ENCODE assay signal across 14 cellular contexts in the genomic region with DNA sequence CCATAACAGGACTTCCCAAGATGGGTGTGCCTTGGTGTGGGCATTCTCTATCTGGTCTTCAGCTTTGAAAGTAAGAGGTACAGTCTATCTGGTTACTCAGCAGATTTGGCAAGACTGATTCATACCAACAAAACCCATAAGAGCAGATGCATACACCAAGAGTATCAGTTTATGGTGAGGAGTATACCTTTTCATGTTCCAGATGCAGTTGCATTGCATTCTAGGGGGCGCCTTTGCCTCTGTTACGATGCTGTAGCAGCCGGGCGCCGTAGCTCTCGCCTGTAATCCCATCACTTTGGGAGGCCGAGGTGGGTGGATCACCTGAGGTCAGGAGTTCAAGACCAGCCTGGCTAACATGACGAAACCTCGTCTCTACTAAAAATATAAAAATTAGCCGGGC. TPM values are rescaled to one million over a fixed set of nuclear protein-coding genes. Genes with fewer than 3 reads are reported as not detected.
DNase-seq lines count a peak whose midpoint lies in the region; ATAC-seq and TF ChIP-seq lines count a peak whose summit lies in the region.
"Had no signal": no experiment of that assay in that cellular context is flagged by ENCODE, and none has a peak within 500 bp of the region (broad histone marks: within the 10 kb centered on the region; RNA-seq: fewer than 3 reads in every experiment).

No MANE protein-coding gene starts in this region.

- no peak for TF ChIP-seq POLR2A in adrenal gland (IDR thresholded peaks at IDR 0.05)

- H3K4me1 ChIP-seq in adrenal gland (replicated peaks in 1 of 2), result no peaks in the 10 kb centered on the region
- H3K4me1 ChIP-seq: A549, heart left ventricle had no signal

- no peaks in the 10 kb centered on the region for H3K9me3 Mint-ChIP-seq in HFFc6
- H3K9me3 Mint-ChIP-seq: activated naive CD8-positive, alpha-beta T cell treated with anti-CD3 and anti-CD28 coated beads, Interleukin-2, amount 10 ng/mL, durations not matched to agents 7 days and 5 days had no signal

- no peaks in the 10 kb centered on the region for H3K4me1 Mint-ChIP-seq in HFFc6 (ENCODE audit: low read depth)
- H3K4me1 Mint-ChIP-seq: activated naive CD8-positive, alpha-beta T cell treated with anti-CD3 and anti-CD28 coated beads, Interleukin-2, amount 10 ng/mL, durations not matched to agents 7 days and 5 days had no signal

- H3K36me3 Mint-ChIP-seq in HFFc6 (ENCODE audit: low read depth), result peaks cover 17% of the 10 kb centered on the region; the same call in 1 of the 2 replicates

- no peaks in the 10 kb centered on the region for H3K27me3 ChIP-seq in kidney epithelial cell (ENCODE audit: control insufficient read depth, insufficient read depth, low read length)
- no peaks in the 10 kb centered on the region for H3K27me3 ChIP-seq in adrenal gland
- H3K27me3 ChIP-seq: heart left ventricle had no signal

- H3K4me3 Mint-ChIP-seq in HFFc6, result no peak overlapping the region
- H3K4me3 Mint-ChIP-seq: activated naive CD8-positive, alpha-beta T cell treated with anti-CD3 and anti-CD28 coated beads, Interleukin-2, amount 10 ng/mL, durations not matched to agents 7 days and 5 days had no signal

- no peak overlapping the region for H3K27ac Mint-ChIP-seq in HFFc6
- H3K27ac Mint-ChIP-seq: activated naive CD8-positive, alpha-beta T cell treated with anti-CD3 and anti-CD28 coated beads, Interleukin-2, amount 10 ng/mL, durations not matched to agents 7 days and 5 days had no signal

- H3K9me3 ChIP-seq in adrenal gland (replicated peaks in 1 of 3), result no peaks in the 10 kb centered on the region
- H3K9me3 ChIP-seq: A549, heart left ventricle had no signal

- peak; percentile 5 for DNase-seq in NCI-H2227 (lab: John Stamatoyannopoulos, UW; ENCODE audit: unreplicated experiment)
- DNase-seq in NCI-H2227 treated with DMSO at 0.1 percent for 48 hours (lab: John Stamatoyannopoulos, UW), result no peak
- no peak for DNase-seq in HFFc6
- DNase-seq in activated CD4-positive, alpha-beta T cell treated with anti-CD3 and anti-CD28 coated beads, Interleukin-2, amount 50 U/mL, for 48 hours, result peak; percentile 28
- no peak for DNase-seq in kidney epithelial cell (ENCODE audit: low read depth)
- no peak for DNase-seq in NCI-H1417 (lab: John Stamatoyannopoulos, UW)
- no peak for DNase-seq in adrenal gland
- DNase-seq: activated CD4-positive, CD25-positive, alpha-beta regulatory T cell; activated naive CD8-positive, alpha-beta T cell treated with anti-CD3 and anti-CD28 coated beads, Interleukin-2, amount 10 ng/mL, durations not matched to agents 7 days and 5 days; heart left ventricle; KG1; NCI-H2171 had no signal

- TF ChIP-seq CTCF in HFFc6 (IDR thresholded peaks at IDR 0.05) (peak; percentile 17; the same call in 1 of the 2 replicates), kidney epithelial cell (IDR thresholded peaks at IDR 0.05; ENCODE audit: insufficient read depth, low read length, poor library complexity, severe bottlenecking) (peak; percentile 4), adrenal gland (IDR thresholded peaks at IDR 0.05) (no peak)

- H3K4me3 ChIP-seq in kidney epithelial cell (ENCODE audit: low read depth, low read length) (no peak overlapping the region), adrenal gland (no peak overlapping the region)
- H3K4me3 ChIP-seq: A549, heart left ventricle had no signal

- H3K27me3 Mint-ChIP-seq in HFFc6 (ENCODE audit: insufficient read depth), result no peaks in the 10 kb centered on the region; the same call in 1 of the 2 replicates
- H3K27me3 Mint-ChIP-seq: activated naive CD8-positive, alpha-beta T cell treated with anti-CD3 and anti-CD28 coated beads, Interleukin-2, amount 10 ng/mL, durations not matched to agents 7 days and 5 days had no signal

- ATAC-seq in HG03571 (IDR thresholded peaks at IDR 0.05; ENCODE audit: unreplicated experiment), result no peak
- ATAC-seq: heart left ventricle had no signal

- H3K27ac ChIP-seq in adrenal gland, result no peak overlapping the region
- H3K27ac ChIP-seq: A549, heart left ventricle had no signal

- WGBS in adrenal gland, 4 donors, result 82 to 94% (median 92%) methylated on average over 10 of the region's 10 CpGs

- intact Hi-C loops in adrenal gland (cut with DNase I), result no loop called here

- no peaks in the 10 kb centered on the region for H3K36me3 ChIP-seq in kidney epithelial cell (ENCODE audit: control insufficient read depth, insufficient read depth, low read length)
- H3K36me3 ChIP-seq in adrenal gland (replicated peaks in 1 of 2), result peaks cover 0 to 51% of the 10 kb centered on the region in 2 donors

RNA-seq across cellular contexts. Expression of a gene that starts 31.1 kb away (rescaled TPM):
- 1 to 10 TPM; 1.6 to 2.7 (median 1.8) TPM for total RNA-seq in HFFc6 (2021; fragmentation: NEBNext Ultra II Directional; extraction: Animal tissue kit (Norgen Biotek cat#: 25700))
- total RNA-seq in kidney epithelial cell, result 6.4 and 7.7 TPM in 2 replicates
- 1 to 10 TPM in 5 of 8 donors, under 1 TPM in 3; 0.24 to 2.5 (median 1.3) TPM for total RNA-seq in adrenal gland
- 10 to 100 TPM in 1 of 3 donors, 1 to 10 TPM in 1, under 1 TPM in 1; 0.35 to 18.5 (median 4.1) TPM for polyA plus RNA-seq in adrenal gland

RNA-seq across cellular contexts. Expression of a gene that starts 46.3 kb away (rescaled TPM):
- 10 to 100 TPM; 18.0 to 25.8 (median 23.9) TPM for total RNA-seq in HFFc6 (2021; fragmentation: NEBNext Ultra II Directional; extraction: Animal tissue kit (Norgen Biotek cat#: 25700))
- total RNA-seq in kidney epithelial cell (29.1 and 36.4 TPM in 2 replicates), adrenal gland (10 to 100 TPM in 7 of 8 donors, 1 to 10 TPM in 1; 9.2 to 47.0 (median 20.7) TPM)
- polyA plus RNA-seq in adrenal gland, result 10 to 100 TPM in 2 of 3 donors, 1 to 10 TPM in 1; 7.3 to 26.5 (median 24.3) TPM

RNA-seq across cellular contexts. Expression of a gene that starts 47.0 kb away (rescaled TPM):
- total RNA-seq in HFFc6 (2021; fragmentation: NEBNext Ultra II Directional; extraction: Animal tissue kit (Norgen Biotek cat#: 25700)), result 1 to 10 TPM in 1 of 6 experiments, under 1 TPM in 5; 0.55 to 1.1 (median 0.86) TPM
- total RNA-seq in kidney epithelial cell (6.5 and 12.1 TPM in 2 replicates), adrenal gland (10 to 100 TPM in 4 of 8 donors, 1 to 10 TPM in 4; 7.3 to 49.1 (median 10.5) TPM)
- polyA plus RNA-seq in adrenal gland, result 1 to 10 TPM; 1.5 to 9.3 (median 6.7) TPM

RNA-seq across cellular contexts. Expression of a gene that starts 51.5 kb away (rescaled TPM):
- 10 to 100 TPM; 22.6 to 31.1 (median 29.4) TPM for total RNA-seq in HFFc6 (2021; fragmentation: NEBNext Ultra II Directional; extraction: Animal tissue kit (Norgen Biotek cat#: 25700))
- total RNA-seq in kidney epithelial cell, result 40.7 and 45.0 TPM in 2 replicates
- 10 to 100 TPM; 24.8 to 53.5 (median 31.6) TPM for total RNA-seq in adrenal gland
- 10 to 100 TPM; 18.4 to 34.6 (median 27.4) TPM for polyA plus RNA-seq in adrenal gland

RNA-seq across cellular contexts. Expression of a gene that starts 52.7 kb away (rescaled TPM):
- total RNA-seq in HFFc6 (2021; fragmentation: NEBNext Ultra II Directional; extraction: Animal tissue kit (Norgen Biotek cat#: 25700)), result 10 to 100 TPM in 1 of 6 experiments, 1 to 10 TPM in 5; 7.4 to 10.8 (median 8.9) TPM
- total RNA-seq in kidney epithelial cell (24.0 and 28.7 TPM in 2 replicates), adrenal gland (10 to 100 TPM in 7 of 8 donors, 1 to 10 TPM in 1; 8.8 to 69.8 (median 17.8) TPM)
- 100 to 1,000 TPM in 1 of 3 donors, 10 to 100 TPM in 1, 1 to 10 TPM in 1; 3.0 to 113 (median 72.5) TPM for polyA plus RNA-seq in adrenal gland

Comparison
In these comparisons a context has a peak if more than half of its experiments do, and no peak if none do; other contexts are left out.
1. DNase-seq: peak in NCI-H2227 (single experiment) and activated CD4-positive, alpha-beta T cell treated with anti-CD3 and anti-CD28 coated beads, Interleukin-2, amount 50 U/mL, for 48 hours (2 of 2); none in NCI-H2227 treated with DMSO at 0.1 percent for 48 hours (single experiment), HFFc6 (single experiment), kidney epithelial cell (single experiment), NCI-H1417 (0 of 3) and adrenal gland (0 of 7).
2. CTCF ChIP-seq: peak in HFFc6 (single experiment) and kidney epithelial cell (single experiment); none in adrenal gland (0 of 6).